Comparison of ENCODE assay signal across 17 cellular contexts in genomic region chr17:67124469-67125148, GRCh38.
DNase-seq lines count a peak whose midpoint lies in the region; ATAC-seq, FAIRE-seq and TF ChIP-seq lines count a peak whose summit lies in the region.
"Had no signal": no experiment of that assay in that cellular context is flagged by ENCODE, and none has a peak within 500 bp of the region (broad histone marks: within the 10 kb centered on the region; RNA-seq: fewer than 3 reads in every experiment).

No MANE protein-coding gene starts in this region.

- H3K27me3 Mint-ChIP-seq in stimulated activated naive CD8-positive, alpha-beta T cell treated with anti-CD3 and anti-CD28 coated beads, Interleukin-15, Interleukin-2, amounts not matched to agents 100 ng/mL and 50 ng/mL, for 24 hours, result no peaks in the 10 kb centered on the region
- H3K27me3 Mint-ChIP-seq: CD4-positive, CD25-positive, alpha-beta regulatory T cell; T-cell had no signal

- H3K27ac ChIP-seq in K562 (ENCODE audit: extremely low read depth, low read depth, low read length) (no peak overlapping the region), uterus (no peak overlapping the region)
- H3K27ac ChIP-seq: PC-9, SJCRH30 had no signal

- POLR2A ChIA-PET in K562 (lab: Yijun Ruan, JAX), result no interaction called here

- no peak for TF ChIP-seq EP300 in K562 (IDR thresholded peaks at IDR 0.05; ENCODE audit: low read length)

- ATAC-seq in stimulated activated naive CD8-positive, alpha-beta T cell treated with anti-CD3 and anti-CD28 coated beads, Interleukin-15, Interleukin-2, amounts not matched to agents 100 U/mL and 50 U/mL, for 24 hours, result no peak
- no peak for ATAC-seq in K562
- ATAC-seq: T-cell had no signal

- H3K9me3 Mint-ChIP-seq in stimulated activated naive CD8-positive, alpha-beta T cell treated with anti-CD3 and anti-CD28 coated beads, Interleukin-15, Interleukin-2, amounts not matched to agents 100 ng/mL and 50 ng/mL, for 24 hours, result no peaks in the 10 kb centered on the region
- H3K9me3 Mint-ChIP-seq: CD4-positive, CD25-positive, alpha-beta regulatory T cell; T-cell had no signal

- no peaks in the 10 kb centered on the region for H3K79me2 ChIP-seq in K562 (ENCODE audit: control insufficient read depth, insufficient read depth, low read length)

- BruUV-seq in K562 (replicated peaks; lab: Mats Ljungman, UMichigan), result no TSS peak

- H3K27me3 ChIP-seq in K562 (ENCODE audit: control insufficient read depth in 2 of 2, insufficient read depth in 2 of 2, low read length in 2 of 2) (no peaks in the 10 kb centered on the region), uterus (no peaks in the 10 kb centered on the region)
- H3K27me3 ChIP-seq: SJCRH30 had no signal

- no peak for TF ChIP-seq RAD21 in K562 (CRISPR knock-in tag; conservative IDR thresholded peaks at IDR 0.05 in 1 of 2, IDR thresholded peaks at IDR 0.05 in 1 of 2)

- TF ChIP-seq CTCF in K562 (IDR thresholded peaks at IDR 0.05 in 2 of 3, conservative IDR thresholded peaks at IDR 0.05 in 1 of 3; ENCODE audit: insufficient read depth in 2 of 3, low read depth in 1 of 3, low read length in 3 of 3) (no peak), uterus (IDR thresholded peaks at IDR 0.05) (no peak), GM10266 (IDR thresholded peaks at IDR 0.05; ENCODE audit: control insufficient read depth, insufficient read depth, low read depth, missing control alignments) (no peak)

- H3K9ac ChIP-seq in K562 (ENCODE audit: insufficient read depth in 1 of 2, low read depth in 2 of 2, low read length in 2 of 2), result no peak overlapping the region

- H3K4me3 ChIP-seq in K562 (no peak overlapping the region), uterus (no peak overlapping the region)
- H3K4me3 ChIP-seq: PC-9, SJCRH30 had no signal

- 0 out of 2 replicates have a peak, but pooled peaks cover 3% of the 10 kb centered on the region for H4K20me1 ChIP-seq in K562 (replicated peaks; ENCODE audit: control insufficient read depth, insufficient read depth, low read length)

- H3K36me3 ChIP-seq in K562 (ENCODE audit: control insufficient read depth, insufficient read depth, low read length) (peaks cover 47% of the 10 kb centered on the region), uterus (no peaks in the 10 kb centered on the region)

- H3K27ac Mint-ChIP-seq in stimulated activated naive CD8-positive, alpha-beta T cell treated with anti-CD3 and anti-CD28 coated beads, Interleukin-15, Interleukin-2, amounts not matched to agents 100 ng/mL and 50 ng/mL, for 24 hours, result peak overlapping the region; percentile 33

- no peak overlapping the region for H2AFZ ChIP-seq in K562 (ENCODE audit: low read depth, low read length)
- H2AFZ ChIP-seq: PC-9 had no signal

- TF ChIP-seq POLR2A in K562 (conservative IDR thresholded peaks at IDR 0.05), result no peak
- no peak for TF ChIP-seq POLR2A in uterus (IDR thresholded peaks at IDR 0.05)

- intact Hi-C loops in K562 (cut with micrococcal nuclease), result no loop called here
- intact Hi-C loops in uterus (cut with DNase I; ENCODE audit: low total_unique reads), result loop anchor here (5.0 kb wide), 1 partner anchor 748 kb away; no protein-coding TSS in a partner anchor

- H3K4me1 ChIP-seq in K562 (replicated peaks in 1 of 2; ENCODE audit: control insufficient read depth in 2 of 2, insufficient read depth in 2 of 2, low read length in 2 of 2) (no peaks in the 10 kb centered on the region), uterus (no peaks in the 10 kb centered on the region)

- peaks cover 7% of the 10 kb centered on the region for H3K4me1 Mint-ChIP-seq in stimulated activated naive CD8-positive, alpha-beta T cell treated with anti-CD3 and anti-CD28 coated beads, Interleukin-15, Interleukin-2, amounts not matched to agents 100 ng/mL and 50 ng/mL, for 24 hours (ENCODE audit: low read depth)

- CTCF ChIA-PET in K562 (lab: Yijun Ruan, JAX; ENCODE audit: low intra/inter-chr PET ratio), result no interaction called here

- H3K9me3 ChIP-seq in K562 (replicated peaks; ENCODE audit: control insufficient read depth, insufficient read depth, low read depth, low read length) (no peaks in the 10 kb centered on the region), uterus (no peaks in the 10 kb centered on the region)
- H3K9me3 ChIP-seq: SJCRH30 had no signal

- FAIRE-seq in K562 (lab: Jason Lieb, UNC), result no peak

- peaks cover 53% of the 10 kb centered on the region for H3K36me3 Mint-ChIP-seq in stimulated activated naive CD8-positive, alpha-beta T cell treated with anti-CD3 and anti-CD28 coated beads, Interleukin-15, Interleukin-2, amounts not matched to agents 100 ng/mL and 50 ng/mL, for 24 hours (ENCODE audit: low read depth)

- DNase-seq in stimulated activated naive CD8-positive, alpha-beta T cell treated with anti-CD3 and anti-CD28 coated beads, Interleukin-15, Interleukin-2, amounts not matched to agents 100 U/mL and 50 U/mL, for 24 hours, result no peak
- DNase-seq in NCI-H146 treated with DMSO at 0.1 percent for 48 hours (lab: John Stamatoyannopoulos, UW; ENCODE audit: unreplicated experiment), result peak; percentile 37
- DNase-seq in K562 (ENCODE audit: extremely low read depth in 1 of 4, low spot score in 3 of 4), result no peak
- DNase-seq in uterus, result no peak
- no peak for DNase-seq in GM10266 (ENCODE audit: extremely low spot score)
- no peak for DNase-seq in NCI-H2227 treated with DMSO at 0.1 percent for 48 hours (lab: John Stamatoyannopoulos, UW)
- DNase-seq: CD4-positive, CD25-positive, alpha-beta regulatory T cell; DMS79; NCI-H1092; NCI-H1694 treated with DMSO at 0.1 percent for 48 hours; NCI-H2107; NCI-H345; NCI-H526 treated with DMSO at 0.1 percent for 48 hours; PC-9; T-cell had no signal

- in situ Hi-C loops in K562 (cut with MboI), result no loop called here

- WGBS in K562 (ENCODE audit: insufficient coverage, low coverage, missing lambda C conversion rate), result 77% methylated on average over 4 of the region's 4 CpGs

- H3K4me2 ChIP-seq in K562 (ENCODE audit: insufficient read depth, low read length), result no peak overlapping the region
- H3K4me2 ChIP-seq: PC-9 had no signal

- no peak overlapping the region for H3K4me3 Mint-ChIP-seq in stimulated activated naive CD8-positive, alpha-beta T cell treated with anti-CD3 and anti-CD28 coated beads, Interleukin-15, Interleukin-2, amounts not matched to agents 100 ng/mL and 50 ng/mL, for 24 hours
- H3K4me3 Mint-ChIP-seq: CD4-positive, CD25-positive, alpha-beta regulatory T cell; T-cell had no signal

- no peaks in the 10 kb centered on the region for H3K9me1 ChIP-seq in K562 (ENCODE audit: control insufficient read depth, insufficient read depth, low read length)

TF ChIP-seq in K562, 482 proteins besides CTCF, POLR2A, EP300 and RAD21 (continues in another document):
- TF ChIP-seq KLF10 (CRISPR knock-in tag; IDR thresholded peaks at IDR 0.05) (no peak), HMG20A (CRISPR knock-in tag; conservative IDR thresholded peaks at IDR 0.05) (no peak), TAF7 (tag; IDR thresholded peaks at IDR 0.05) (no peak), SMC3 (conservative IDR thresholded peaks at IDR 0.05; ENCODE audit: insufficient read depth, low read depth, low read length) (no peak), ZC3H4 (CRISPR knock-in tag; IDR thresholded peaks at IDR 0.05; ENCODE audit: borderline replicate concordance) (no peak), THRB (CRISPR knock-in tag; conservative IDR thresholded peaks at IDR 0.05) (no peak), ARID3A (IDR thresholded peaks at IDR 0.05; ENCODE audit: borderline replicate concordance, low read depth, low read length) (no peak), IRF9 (tag; IDR thresholded peaks at IDR 0.05) (0 out of 2 replicates have a peak, but pooled peaks have one; percentile 38), CEBPB (tag; IDR thresholded peaks at IDR 0.05) (peak; percentile 96), MXI1 (IDR thresholded peaks at IDR 0.05; ENCODE audit: low read depth, low read length) (no peak), CEBPG (CRISPR knock-in tag; IDR thresholded peaks at IDR 0.05) (peak; percentile 18; the same call in 1 of the 2 replicates), CEBPG (tag; conservative IDR thresholded peaks at IDR 0.05 in 1 of 2, IDR thresholded peaks at IDR 0.05 in 1 of 2) (peak; percentile 80 to 96), GABPB2 (CRISPR knock-in tag; conservative IDR thresholded peaks at IDR 0.05) (no peak)
